In the genomic region with DNA sequence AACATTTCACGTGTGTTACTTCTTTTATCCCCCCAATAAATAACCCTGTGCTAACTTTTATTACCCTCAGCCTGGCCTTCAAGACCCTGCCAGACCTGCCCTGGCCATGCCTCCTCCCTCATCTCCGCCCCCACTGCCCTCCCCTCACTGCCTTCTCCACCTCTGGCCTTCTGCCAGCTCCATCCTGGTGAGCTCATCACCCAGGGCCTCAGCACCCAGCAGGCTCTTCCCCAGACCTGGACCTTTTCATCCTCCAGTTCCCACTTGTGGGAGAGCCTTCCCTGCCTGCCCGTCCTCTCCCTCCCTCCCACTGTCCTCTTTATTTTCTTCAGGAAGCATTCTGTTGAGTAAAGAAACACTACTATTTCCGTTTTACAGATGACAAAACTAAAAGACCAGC, we compare ENCODE assay signal across 10 cellular contexts.
DNase-seq lines count a peak whose midpoint lies in the region; ATAC-seq, FAIRE-seq and TF ChIP-seq lines count a peak whose summit lies in the region.
"Had no signal": no experiment of that assay in that cellular context is flagged by ENCODE, and none has a peak within 500 bp of the region (broad histone marks: within the 10 kb centered on the region; RNA-seq: fewer than 3 reads in every experiment).

No MANE protein-coding gene starts in this region.

- H3K4me3 ChIP-seq in adrenal gland, result no peak overlapping the region
- H3K4me3 ChIP-seq in left lung, result no peak overlapping the region
- H3K4me3 ChIP-seq: lung had no signal

- H3K27ac ChIP-seq in adrenal gland, result peak overlapping the region in 1 of 5 donors; percentile 8
- no peak overlapping the region for H3K27ac ChIP-seq in left lung

- ATAC-seq in left lung, result peak; percentile 6
- ATAC-seq in GM18519 (IDR thresholded peaks at IDR 0.05; ENCODE audit: low FRiP score, unreplicated experiment), result no peak
- ATAC-seq in GM18502 (IDR thresholded peaks at IDR 0.05; ENCODE audit: poor library complexity, unreplicated experiment), result no peak

- FAIRE-seq in H54 (lab: Jason Lieb, UNC), result no peak
- FAIRE-seq: endometrium had no signal

- H3K36me3 ChIP-seq in adrenal gland (replicated peaks in 1 of 2), result peaks cover 0 to 30% of the 10 kb centered on the region in 2 donors
- H3K36me3 ChIP-seq in left lung, result peaks cover 0 to 67% of the 10 kb centered on the region in 2 donors

- H3K9me3 ChIP-seq in adrenal gland (replicated peaks in 1 of 3) (no peaks in the 10 kb centered on the region), left lung (no peaks in the 10 kb centered on the region)

- 48 to 59% (median 50%) methylated on average over 4 of the region's 4 CpGs for WGBS in adrenal gland, 4 donors

- peak; percentile 7 for DNase-seq in ACHN
- DNase-seq in H54 (ENCODE audit: insufficient read length, low spot score), result peak; percentile 34
- peak; percentile 43 to 70 (median 53) for DNase-seq in adrenal gland
- no peak for DNase-seq in left lung
- DNase-seq in ureter (ENCODE audit: low spot score), result no peak
- no peak for DNase-seq in T-helper 1 cell

- in situ Hi-C loops in ACHN (cut with HindIII; ENCODE audit: low pct_ligation_motif_present, low pct_unique_long_range_greater_than_20kb, low sequenced_read_pairs), result no loop called here

- H3K27me3 ChIP-seq in adrenal gland (no peaks in the 10 kb centered on the region), left lung (no peaks in the 10 kb centered on the region)

- no peak for TF ChIP-seq CTCF in adrenal gland (IDR thresholded peaks at IDR 0.05)
- no peak for TF ChIP-seq CTCF in left lung (IDR thresholded peaks at IDR 0.05)

- TF ChIP-seq POLR2A in H54 (IDR thresholded peaks at IDR 0.05; ENCODE audit: low read depth, low read length) (no peak), adrenal gland (IDR thresholded peaks at IDR 0.05) (no peak)

- intact Hi-C loops in adrenal gland (cut with DNase I), result loop anchor here in 1 of 2 donors (10.0 kb wide), 1 partner anchor 201 kb away; no protein-coding TSS in a partner anchor
- intact Hi-C loops in left lung (cut with DNase I), result loop anchor here in 1 of 2 donors (10.0 kb wide), 1 partner anchor 201 kb away; no protein-coding TSS in a partner anchor

- peaks cover 0 to 18% of the 10 kb centered on the region in 2 donors for H3K4me1 ChIP-seq in adrenal gland (replicated peaks in 1 of 2)
- H3K4me1 ChIP-seq in left lung, result peaks cover 16 to 24% of the 10 kb centered on the region in 2 donors

Comparison
In these comparisons a context has a peak if more than half of its experiments do, and no peak if none do; other contexts are left out.
1. DNase-seq: peak in ACHN (single experiment), H54 (single experiment) and adrenal gland (7 of 7); none in left lung (0 of 2), ureter (single experiment) and T-helper 1 cell (0 of 5).